In genomic region chr16:15751940-15752339, GRCh38 we compare ENCODE assay signal across 25 cellular contexts.
"Had no signal": no experiment of that assay in that cellular context is flagged by ENCODE, and none has a peak within 500 bp of the region (broad histone marks: within the 10 kb centered on the region; RNA-seq: fewer than 3 reads in every experiment).

No MANE protein-coding gene starts in this region.

- DNase-seq: activated B cell treated with CpG ODN at 0.5 μM for 24 hours; activated CD4-positive, alpha-beta T cell treated with anti-CD3 and anti-CD28 coated beads for 48 hours; activated CD4-positive, alpha-beta T cell treated with anti-CD3 and anti-CD28 coated beads, Interleukin-2, amount 50 U/mL, for 1 hour; activated CD4-positive, alpha-beta T cell treated with anti-CD3 and anti-CD28 coated beads, Interleukin-2, amount 50 U/mL, for 48 hours; activated CD8-positive, alpha-beta memory T cell treated with anti-CD3 and anti-CD28 coated beads for 24 hours; activated CD8-positive, alpha-beta T cell treated with anti-CD3 and anti-CD28 coated beads for 36 hours; activated effector memory CD4-positive, alpha-beta T cell treated with Interleukin-2 at 50 U/mL for 16 hours; activated gamma-delta T cell treated with Interleukin-2 at 50 U/mL for 16 hours; activated naive CD4-positive, alpha-beta T cell treated with anti-CD3 and anti-CD28 coated beads for 36 hours; activated naive CD8-positive, alpha-beta T cell treated with anti-CD3 and anti-CD28 coated beads for 36 hours; activated T-cell treated with anti-CD3 and anti-CD28 coated beads, Interleukin-2, amount 50 U/mL, for 4 hours; brain microvascular endothelial cell; cortex of kidney; effector CD8-positive, alpha-beta T cell; foreskin keratinocyte; gastrocnemius medialis; T-helper 1 cell; T-helper 17 cell; T1000; WERI-Rb-1 had no signal

- H3K36me3 ChIP-seq: brain microvascular endothelial cell, gastrocnemius medialis, WERI-Rb-1 had no signal

- FAIRE-seq: astrocyte, bronchial epithelial cell, endometrium, endothelial cell of umbilical vein had no signal

- H3K27me3 ChIP-seq: brain microvascular endothelial cell, foreskin keratinocyte, gastrocnemius medialis had no signal

- H3K4me1 ChIP-seq: foreskin keratinocyte, gastrocnemius medialis had no signal

- H3K27ac ChIP-seq: brain microvascular endothelial cell, epithelial cell of prostate, foreskin keratinocyte, gastrocnemius medialis, WERI-Rb-1 had no signal

- H3K9me3 ChIP-seq: gastrocnemius medialis had no signal

- H3K4me3 ChIP-seq: gastrocnemius medialis had no signal
